ENCODE assay signal across 8 cellular contexts in the genomic region with DNA sequence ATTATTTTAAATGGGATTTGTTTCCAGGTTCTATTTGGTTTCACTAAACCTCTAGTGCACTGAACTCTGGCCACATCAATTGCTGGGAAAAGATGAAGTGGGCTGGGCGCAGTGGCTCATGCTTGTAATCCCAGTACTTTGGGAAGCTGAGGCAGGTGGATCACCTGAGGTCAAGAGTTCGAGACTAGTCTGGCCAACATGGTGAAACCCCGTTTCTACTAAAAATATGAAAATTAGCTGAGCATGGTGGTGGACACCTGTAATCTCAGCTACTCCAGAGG. TPM values are rescaled to one million over a fixed set of nuclear protein-coding genes. Genes with fewer than 3 reads are reported as not detected.
DNase-seq lines count a peak whose midpoint lies in the region; ATAC-seq and TF ChIP-seq lines count a peak whose summit lies in the region.
"Not testable (repeated sequence)": the region's sequence is repeated elsewhere in the genome, so short reads cannot be mapped to it uniquely, and the experiment has no call there.

No MANE protein-coding gene starts in this region.

- H3K9me2 ChIP-seq in GM23248 (ENCODE audit: insufficient read depth); PC-9 (ENCODE audit: insufficient read depth): not testable (repeated sequence)

- H3K27ac ChIP-seq in ACC112 (ENCODE audit: low read depth, low read length) (peak overlapping the region; percentile 80), PC-9 (peak overlapping the region; percentile 55), VCaP (peak overlapping the region; percentile 36), neutrophil (peak overlapping the region; percentile 80), upper lobe of left lung (peak overlapping the region; percentile 18 to 72 (median 42))
- H3K27ac ChIP-seq in GM23248, right lobe of liver: not testable (repeated sequence)

- not testable (repeated sequence) for H3K9me3 ChIP-seq in GM23248 (ENCODE audit: low read depth); PC-9 (ENCODE audit: insufficient read depth, low read depth); right lobe of liver; neutrophil; upper lobe of left lung

- not testable (repeated sequence) for H3F3A ChIP-seq in GM23248 (ENCODE audit: insufficient read depth)
- peaks cover 33% of the 10 kb centered on the region for H3F3A ChIP-seq in PC-9 (ENCODE audit: insufficient read depth, low read depth)

- H3K9ac ChIP-seq in GM23248 = not testable (repeated sequence)

- not testable (repeated sequence) for TF ChIP-seq EP300 in upper lobe of left lung (IDR thresholded peaks at IDR 0.05)

- not testable (repeated sequence) for H2AFZ ChIP-seq in ACC112 (ENCODE audit: low read length, unreplicated experiment); GM23248; PC-9

- H3K36me3 ChIP-seq in ACC112 (ENCODE audit: insufficient read depth, low read length); GM23248 (ENCODE audit: low read depth); PC-9 (ENCODE audit: low read depth); right lobe of liver; neutrophil; upper lobe of left lung: not testable (repeated sequence)

- H3K4me2 ChIP-seq in GM23248 (ENCODE audit: unreplicated experiment) (peak overlapping the region; percentile 33), PC-9 (peak overlapping the region; percentile 43)

- CTCF ChIA-PET in PC-9 (lab: Charles Lee) = interaction anchor here (0.6 to 0.7 kb wide), 2 partner anchors 19 to 68 kb away, joined by 3 to 5 read pairs; no protein-coding TSS in a partner anchor

- peaks cover 38% of the 10 kb centered on the region for H3K4me1 ChIP-seq in ACC112 (ENCODE audit: control insufficient read depth, insufficient read depth, low read length, unreplicated experiment)
- H3K4me1 ChIP-seq in GM23248 (ENCODE audit: insufficient read depth) = peaks cover 12% of the 10 kb centered on the region
- peaks cover 33% of the 10 kb centered on the region for H3K4me1 ChIP-seq in PC-9 (replicated peaks; ENCODE audit: insufficient read depth)
- H3K4me1 ChIP-seq in right lobe of liver = peaks cover 0 to 14% (median 2%) of the 10 kb centered on the region in 4 donors
- H3K4me1 ChIP-seq in neutrophil (ENCODE audit: control insufficient read depth in 1 of 2, insufficient read depth in 1 of 2, low read depth in 1 of 2, low read length in 1 of 2) = peaks cover 35 to 38% of the 10 kb centered on the region in 2 experiments
- H3K4me1 ChIP-seq in upper lobe of left lung = peaks cover 9 to 18% (median 15%) of the 10 kb centered on the region in 4 donors

- in situ Hi-C loops in GM23248 (cut with MboI) = not testable (repeated sequence)

- H3K27me3 ChIP-seq in ACC112 (ENCODE audit: insufficient read depth, low read length); GM23248 (replicated peaks; ENCODE audit: insufficient read depth); PC-9 (ENCODE audit: insufficient read depth, low read depth); right lobe of liver; neutrophil; upper lobe of left lung: not testable (repeated sequence)

- WGBS in GM23248 (ENCODE audit: low coverage in 1 of 2, low lambda C conversion rate in 2 of 2, missing lambda C conversion rate in 2 of 2), 2 experiments = 74 to 77% methylated on average over 3 of the region's 3 CpGs
- 13% methylated on average over 2 of the region's 3 CpGs for WGBS in right lobe of liver (ENCODE audit: insufficient coverage, low coverage, low lambda C conversion rate, missing lambda C conversion rate)
- WGBS in upper lobe of left lung, 2 donors = 72 to 74% methylated on average over 3 of the region's 3 CpGs

- H4K20me1 ChIP-seq in GM23248 (ENCODE audit: insufficient read depth); PC-9 (ENCODE audit: insufficient read depth): not testable (repeated sequence)

- H3K79me2 ChIP-seq in ACC112 (ENCODE audit: control insufficient read depth, insufficient read depth, low read length, unreplicated experiment); GM23248 (ENCODE audit: insufficient read depth); PC-9 (ENCODE audit: low read depth): not testable (repeated sequence)

- TF ChIP-seq POLR2A in right lobe of liver (IDR thresholded peaks at IDR 0.05); upper lobe of left lung (IDR thresholded peaks at IDR 0.05): not testable (repeated sequence)

- TF ChIP-seq CTCF in PC-9 (conservative IDR thresholded peaks at IDR 0.05); VCaP (conservative IDR thresholded peaks at IDR 0.05); right lobe of liver (IDR thresholded peaks at IDR 0.05); neutrophil (IDR thresholded peaks at IDR 0.05); upper lobe of left lung (IDR thresholded peaks at IDR 0.05): not testable (repeated sequence)

- BruUV-seq in PC-9 (replicated peaks; lab: Mats Ljungman, UMichigan) = not testable (repeated sequence)

- ATAC-seq in left lobe of liver = peak; percentile 34
- ATAC-seq in right lobe of liver = peak; percentile 38 to 71 (median 61)
- not testable (repeated sequence) for ATAC-seq in upper lobe of left lung (ENCODE audit: low FRiP score in 2 of 2)

- not testable (repeated sequence) for DNase-seq in GM23248; PC-9; left lobe of liver (ENCODE audit: low spot score)
- DNase-seq in right lobe of liver (peak in 1 of 3 donors; percentile 30), upper lobe of left lung (peak in 1 of 2 donors; percentile 44)

- POLR2A ChIA-PET in PC-9 (lab: Charles Lee; ENCODE audit: unreplicated experiment) = not testable (repeated sequence)

- not testable (repeated sequence) for H3K4me3 ChIP-seq in ACC112 (ENCODE audit: low read depth, low read length); GM23248; PC-9; right lobe of liver; upper lobe of left lung
- H3K4me3 ChIP-seq in neutrophil (ENCODE audit: low read depth in 1 of 2, low read length in 1 of 2) = peak overlapping the region in 1 of 2 experiments; percentile 29

- intact Hi-C loops in PC-9 (cut with micrococcal nuclease; ENCODE audit: unreplicated experiment); right lobe of liver (cut with DNase I): not testable (repeated sequence)

RNA-seq across cellular contexts. Expression of a gene that starts 25.1 kb away (rescaled TPM):
- total RNA-seq in GM23248 (2014; rRNA removed; shearing (Covaris generic)) = 1.8 and 2.6 TPM in 2 replicates
- polyA plus RNA-seq in GM23248 (2016; fragmentation: Nextera tagmentation; extraction: Ambion mirVana) = 6.3 and 6.7 TPM in 2 replicates
- total RNA-seq in PC-9 (2021) (4.8 and 5.9 TPM in 2 replicates), left lobe of liver (1.9 TPM), right lobe of liver (1 to 10 TPM in 3 of 6 experiments, under 1 TPM in 2, not detected in 1; 0.69 to 1.9 (median 1.4) TPM), upper lobe of left lung (1 to 10 TPM; 3.1 to 5.6 (median 4.5) TPM)
